10 cellular contexts compared by ENCODE assay signal in the genomic region with DNA sequence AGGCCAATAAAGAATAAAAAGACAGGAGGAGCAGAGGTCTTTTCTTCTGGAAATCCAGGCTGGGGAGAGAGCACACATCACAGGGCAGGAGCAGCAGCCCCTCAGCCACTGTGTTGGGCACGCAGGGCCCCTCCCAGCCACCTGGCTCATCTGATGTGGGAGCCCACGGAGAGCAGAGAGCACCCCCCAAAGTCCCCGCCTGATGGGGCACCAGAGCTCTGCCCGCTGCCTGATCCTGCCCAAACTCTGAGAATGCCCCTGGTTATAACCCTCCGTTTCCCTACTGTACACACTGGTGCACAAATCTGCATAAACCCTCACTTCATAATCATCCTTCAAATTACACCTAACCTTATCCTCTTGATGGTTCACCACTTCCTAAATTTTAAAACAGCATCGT.
DNase-seq lines count a peak whose midpoint lies in the region; ATAC-seq and TF ChIP-seq lines count a peak whose summit lies in the region.
"Had no signal": no experiment of that assay in that cellular context is flagged by ENCODE, and none has a peak within 500 bp of the region (broad histone marks: within the 10 kb centered on the region; RNA-seq: fewer than 3 reads in every experiment).

No MANE protein-coding gene starts in this region.

- peaks cover 99% of the 10 kb centered on the region in 2 donors for H3K4me1 ChIP-seq in gastrocnemius medialis

- no peaks in the 10 kb centered on the region for H3K27me3 ChIP-seq in gastrocnemius medialis

- intact Hi-C loops in gastrocnemius medialis (cut with DNase I; ENCODE audit: low total_unique reads), result no loop called here

- H3K36me3 ChIP-seq in gastrocnemius medialis, result no peaks in the 10 kb centered on the region

- no peak for DNase-seq in coronary artery (ENCODE audit: low spot score)
- DNase-seq in gastrocnemius medialis, result peak; percentile 1 to 14
- no peak for DNase-seq in cerebellar cortex (ENCODE audit: low spot score)
- no peak for DNase-seq in NCI-H510A treated with DMSO at 0.1 percent for 48 hours (lab: John Stamatoyannopoulos, UW)
- no peak for DNase-seq in AML-193 (lab: John Stamatoyannopoulos, UW)
- DNase-seq in SK-N-DZ (ENCODE audit: low spot score), result no peak
- DNase-seq: hippocampal formation, trophoblast cell had no signal

- H3K4me3 ChIP-seq in coronary artery, result no peak overlapping the region
- H3K4me3 ChIP-seq in gastrocnemius medialis, result no peak overlapping the region

- in situ Hi-C loops in gastrocnemius medialis (cut with MboI; ENCODE audit: low sequenced_read_pairs in 4 of 4), result no loop called here

- no peaks in the 10 kb centered on the region for H3K9me3 ChIP-seq in gastrocnemius medialis

- ATAC-seq in GM19438 (IDR thresholded peaks at IDR 0.05; ENCODE audit: low read depth, unreplicated experiment) (peak; percentile 8), HG03520 (IDR thresholded peaks at IDR 0.05; ENCODE audit: unreplicated experiment) (peak; percentile 4), gastrocnemius medialis (no peak)

- H3K27ac ChIP-seq in coronary artery (peak overlapping the region; percentile 32 to 51), gastrocnemius medialis (peak overlapping the region; percentile 94 to 99 (median 98))

- no peak for TF ChIP-seq POLR2A in gastrocnemius medialis (IDR thresholded peaks at IDR 0.05)

- TF ChIP-seq CTCF in coronary artery (IDR thresholded peaks at IDR 0.05) (no peak), gastrocnemius medialis (IDR thresholded peaks at IDR 0.05 in 4 of 5, conservative IDR thresholded peaks at IDR 0.05 in 1 of 5) (no peak)

Comparison
In these comparisons a context has a peak if more than half of its experiments do, and no peak if none do; other contexts are left out.
1. ATAC-seq: peak in GM19438 (single experiment) and HG03520 (single experiment); none in gastrocnemius medialis (0 of 2).
2. DNase-seq: peak in gastrocnemius medialis (2 of 2); none in coronary artery (single experiment), cerebellar cortex (single experiment), NCI-H510A treated with DMSO at 0.1 percent for 48 hours (single experiment), AML-193 (0 of 2) and SK-N-DZ (single experiment).